ENCODE assay signal across 1 cellular context in genomic region chr2:218010838-218011616, GRCh38.
TF ChIP-seq lines count a peak whose summit lies in the region.

No MANE protein-coding gene starts in this region.

TF ChIP-seq in H1, 55 proteins besides CTCF, POLR2A, EP300 and RAD21:
- TF ChIP-seq CTBP2 (IDR thresholded peaks at IDR 0.05; ENCODE audit: borderline replicate concordance, insufficient read depth, insufficient read length, low read length) (no peak), SUZ12 (IDR thresholded peaks at IDR 0.05; ENCODE audit: low read length) (peak; percentile 39), EZH2 (IDR thresholded peaks at IDR 0.05; ENCODE audit: low read depth, low read length, severe bottlenecking) (peak; percentile 54)
